8 cellular contexts compared by ENCODE assay signal in the genomic region with DNA sequence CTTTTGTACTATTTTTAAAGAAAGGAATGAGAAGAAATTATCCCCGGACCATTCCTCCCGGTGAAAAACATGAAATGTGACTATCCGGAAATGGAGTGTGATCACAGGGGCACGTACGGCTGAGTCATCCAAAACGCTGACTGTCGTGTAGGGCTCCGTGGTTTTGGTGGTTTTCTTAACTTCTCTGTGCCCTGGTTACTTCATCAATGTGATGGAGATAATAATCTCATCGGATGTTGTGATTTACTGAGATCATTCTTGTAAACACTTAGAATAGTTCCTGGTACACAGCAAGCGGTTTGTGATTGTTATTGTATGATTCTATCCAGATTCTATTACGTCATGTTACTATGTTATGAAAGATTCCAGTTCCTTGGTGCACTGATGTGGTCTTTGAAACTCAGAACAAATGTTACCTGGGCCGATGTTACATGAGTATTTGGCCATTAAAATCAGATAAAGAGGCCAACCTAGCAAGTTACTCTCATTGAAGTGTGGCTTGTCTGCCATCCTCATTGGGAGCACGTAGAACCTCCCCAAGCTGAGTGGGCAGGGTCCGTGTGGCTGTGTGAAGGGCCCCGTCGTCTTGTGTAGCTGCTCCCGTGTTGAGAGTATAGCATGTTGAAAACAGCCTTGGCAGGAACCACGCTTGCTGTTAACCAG.
DNase-seq lines count a peak whose midpoint lies in the region; ATAC-seq and TF ChIP-seq lines count a peak whose summit lies in the region.

No MANE protein-coding gene starts in this region.

- H3K4me3 Mint-ChIP-seq in activated CD8-positive, alpha-beta T cell treated with anti-CD3 and anti-CD28 coated beads, Interleukin-2, amount 10 ng/mL, durations not matched to agents 7 days and 5 days, result peak overlapping the region; percentile 27

- peak; percentile 92 for ATAC-seq in activated CD8-positive, alpha-beta T cell treated with anti-CD3 and anti-CD28 coated beads, Interleukin-2, amount 10 ng/mL, durations not matched to agents 7 days and 5 days

- peak; percentile 90 for DNase-seq in Daoy (ENCODE audit: low read depth)
- peak; percentile 80 for DNase-seq in HCEC 1CT
- DNase-seq in NCI-H2029 treated with DMSO at 0.1 percent for 48 hours (lab: John Stamatoyannopoulos, UW), result peak; percentile 43
- DNase-seq in activated CD8-positive, alpha-beta T cell treated with anti-CD3 and anti-CD28 coated beads, Interleukin-2, amount 10 ng/mL, durations not matched to agents 7 days and 5 days, result peak; percentile 87
- DNase-seq in erythroblast (lab: John Stamatoyannopoulos, UW), result peak; percentile 9 to 52
- DNase-seq in stimulated activated CD4-positive, alpha-beta T cell treated with anti-CD3 and anti-CD28 coated beads, Interleukin-1b, Interleukin-23, amount 100 ng/mL, for 48 hours, result peak; percentile 80
- no peak for DNase-seq in NCI-H69 (lab: John Stamatoyannopoulos, UW)
- DNase-seq in NCI-H446 treated with DMSO at 0.1 percent for 48 hours (lab: John Stamatoyannopoulos, UW), result no peak

- POLR2A ChIA-PET in activated CD8-positive, alpha-beta T cell treated with anti-CD3 and anti-CD28 coated beads, Interleukin-2, amount 10 ng/mL, durations not matched to agents 7 days and 5 days (lab: Charles Lee), result no interaction called here

- TF ChIP-seq POLR2A in erythroblast (IDR thresholded peaks at IDR 0.05; ENCODE audit: low read length), result no peak

- peak overlapping the region; percentile 51 for H3K27ac Mint-ChIP-seq in activated CD8-positive, alpha-beta T cell treated with anti-CD3 and anti-CD28 coated beads, Interleukin-2, amount 10 ng/mL, durations not matched to agents 7 days and 5 days

- CTCF ChIA-PET in activated CD8-positive, alpha-beta T cell treated with anti-CD3 and anti-CD28 coated beads, Interleukin-2, amount 10 ng/mL, durations not matched to agents 7 days and 5 days (lab: Charles Lee), result interaction anchor here (0.8 kb wide), 1 partner anchor 207 kb away, joined by 3 read pairs; no protein-coding TSS in a partner anchor

- no peaks in the 10 kb centered on the region for H3K9me3 Mint-ChIP-seq in activated CD8-positive, alpha-beta T cell treated with anti-CD3 and anti-CD28 coated beads, Interleukin-2, amount 10 ng/mL, durations not matched to agents 7 days and 5 days (ENCODE audit: insufficient read depth)

- no peaks in the 10 kb centered on the region for H3K36me3 Mint-ChIP-seq in activated CD8-positive, alpha-beta T cell treated with anti-CD3 and anti-CD28 coated beads, Interleukin-2, amount 10 ng/mL, durations not matched to agents 7 days and 5 days (ENCODE audit: low read depth)

- peaks cover 21% of the 10 kb centered on the region for H3K27me3 Mint-ChIP-seq in activated CD8-positive, alpha-beta T cell treated with anti-CD3 and anti-CD28 coated beads, Interleukin-2, amount 10 ng/mL, durations not matched to agents 7 days and 5 days (ENCODE audit: low read depth)

- H3K4me1 Mint-ChIP-seq in activated CD8-positive, alpha-beta T cell treated with anti-CD3 and anti-CD28 coated beads, Interleukin-2, amount 10 ng/mL, durations not matched to agents 7 days and 5 days (ENCODE audit: low read depth), result peaks cover 17% of the 10 kb centered on the region

Comparison
In these comparisons a context has a peak if more than half of its experiments do, and no peak if none do; other contexts are left out.
1. DNase-seq: peak in Daoy (single experiment), HCEC 1CT (single experiment), NCI-H2029 treated with DMSO at 0.1 percent for 48 hours (single experiment), activated CD8-positive, alpha-beta T cell treated with anti-CD3 and anti-CD28 coated beads, Interleukin-2, amount 10 ng/mL, durations not matched to agents 7 days and 5 days (single experiment), erythroblast (2 of 2) and stimulated activated CD4-positive, alpha-beta T cell treated with anti-CD3 and anti-CD28 coated beads, Interleukin-1b, Interleukin-23, amount 100 ng/mL, for 48 hours (single experiment); none in NCI-H69 (single experiment) and NCI-H446 treated with DMSO at 0.1 percent for 48 hours (single experiment).